15 cellular contexts compared by ENCODE assay signal in genomic region chr22:45493286-45493771, GRCh38. TPM values are rescaled to one million over a fixed set of nuclear protein-coding genes. Genes with fewer than 3 reads are reported as not detected.
A peak's percentile ranks its signal among the peaks of the same experiment; 100 is the strongest.
DNase-seq lines count a peak whose midpoint lies in the region; ATAC-seq and TF ChIP-seq lines count a peak whose summit lies in the region.
"Had no signal": no experiment of that assay in that cellular context is flagged by ENCODE, and none has a peak within 500 bp of the region (broad histone marks: within the 10 kb centered on the region; RNA-seq: fewer than 3 reads in every experiment).

No MANE protein-coding gene starts in this region.

- H2AFZ ChIP-seq in GM23248: peak overlapping the region; percentile 73
- H2AFZ ChIP-seq: GM23338 had no signal

- CTCF ChIA-PET in MCF 10A (lab: Yijun Ruan, JAX): interaction anchor here (0.7 kb wide), 1 partner anchor 222 kb away, joined by 3 read pairs; no protein-coding TSS in a partner anchor

- 8 to 10% methylated on average over 13 of the region's 13 CpGs for WGBS in GM23248 (ENCODE audit: low coverage in 1 of 2, low lambda C conversion rate in 2 of 2, missing lambda C conversion rate in 2 of 2), 2 experiments
- 58 to 71% (median 60%) methylated on average over 13 of the region's 13 CpGs for whole genome bisulfite sequencing in psoas muscle, 3 donors

- H3K9ac ChIP-seq in GM23248: peak overlapping the region; percentile 23; the same call in 1 of the 2 replicates
- H3K9ac ChIP-seq: BLaER1 treated with 17β-estradiol and CSF1 and Interleukin-3, amounts not matched to agents 10 nM and 100 nM had no signal

- H3K4me2 ChIP-seq in GM23248 (ENCODE audit: unreplicated experiment): peak overlapping the region; percentile 26
- H3K4me2 ChIP-seq: BLaER1 treated with 17β-estradiol and CSF1 and Interleukin-3, amounts not matched to agents 10 nM and 100 nM; GM23338 had no signal

- peak overlapping the region; percentile 27; the same call in 1 of the 2 replicates for H3K4me3 ChIP-seq in GM23248
- no peak overlapping the region for H3K4me3 ChIP-seq in psoas muscle
- H3K4me3 ChIP-seq: BLaER1 treated with 17β-estradiol and CSF1 and Interleukin-3, amounts not matched to agents 10 nM and 100 nM; GM23338 had no signal

- H4K20me1 ChIP-seq in GM23248 (ENCODE audit: insufficient read depth): no peaks in the 10 kb centered on the region
- H4K20me1 ChIP-seq: BLaER1 treated with 17β-estradiol and CSF1 and Interleukin-3, amounts not matched to agents 10 nM and 100 nM had no signal

- POLR2A ChIA-PET in MCF 10A (lab: Yijun Ruan, JAX): interaction anchor here (0.9 to 1.6 kb wide), 4 partner anchors 12 to 247 kb away, joined by 3 to 5 read pairs (median 4); no protein-coding TSS in a partner anchor

- DNase-seq in GM23248 (peak; percentile 75), MCF 10A (ENCODE audit: unreplicated experiment) (peak; percentile 45), left cardiac atrium (peak; percentile 58), psoas muscle (peak; percentile 61 to 69), DMS53 treated with DMSO at 0.1 percent for 48 hours (lab: John Stamatoyannopoulos, UW; ENCODE audit: unreplicated experiment) (no peak)
- DNase-seq: activated CD4-positive, alpha-beta T cell treated with anti-CD3 and anti-CD28 coated beads, Interleukin-2, amount 10 ng/mL, durations not matched to agents 24 days and 14 days; NCI-H226; PC-3; stimulated activated naive CD4-positive, alpha-beta T cell; T-helper 2 cell had no signal

- no peaks in the 10 kb centered on the region for H3K79me2 ChIP-seq in GM23248 (ENCODE audit: insufficient read depth)

- H3K9me3 ChIP-seq in GM23248 (ENCODE audit: low read depth) (no peaks in the 10 kb centered on the region), psoas muscle (no peaks in the 10 kb centered on the region)

- H3K9me2 ChIP-seq in GM23248 (ENCODE audit: insufficient read depth): no peaks in the 10 kb centered on the region

- in situ Hi-C loops in GM23248 (cut with MboI): no loop called here

- H3F3A ChIP-seq in GM23248 (ENCODE audit: insufficient read depth): peaks cover 17% of the 10 kb centered on the region

- H3K27me3 ChIP-seq in GM23248 (replicated peaks; ENCODE audit: insufficient read depth): no peaks in the 10 kb centered on the region
- peaks cover 0 to 12% (median 0%) of the 10 kb centered on the region in 3 donors for H3K27me3 ChIP-seq in psoas muscle (ENCODE audit: insufficient read depth in 3 of 3, low read length in 2 of 3)
- H3K27me3 ChIP-seq: BLaER1 treated with 17β-estradiol and CSF1 and Interleukin-3, amounts not matched to agents 10 nM and 100 nM had no signal

- H3K4me3 Mint-ChIP-seq in MCF 10A (ENCODE audit: unreplicated experiment): no peak overlapping the region
- H3K4me3 Mint-ChIP-seq: activated CD4-positive, alpha-beta T cell treated with anti-CD3 and anti-CD28 coated beads, Interleukin-2, amount 10 ng/mL, durations not matched to agents 24 days and 14 days; GM23338 had no signal

- H3K36me3 Mint-ChIP-seq in MCF 10A (ENCODE audit: insufficient read depth, unreplicated experiment): no peaks in the 10 kb centered on the region

- peak overlapping the region; percentile 54 for H3K27ac Mint-ChIP-seq in MCF 10A (ENCODE audit: low read depth, unreplicated experiment)
- H3K27ac Mint-ChIP-seq: activated CD4-positive, alpha-beta T cell treated with anti-CD3 and anti-CD28 coated beads, Interleukin-2, amount 10 ng/mL, durations not matched to agents 24 days and 14 days; GM23338 had no signal

- peaks cover 16% of the 10 kb centered on the region for H3K4me1 Mint-ChIP-seq in MCF 10A (ENCODE audit: insufficient read depth, unreplicated experiment)
- H3K4me1 Mint-ChIP-seq: activated CD4-positive, alpha-beta T cell treated with anti-CD3 and anti-CD28 coated beads, Interleukin-2, amount 10 ng/mL, durations not matched to agents 24 days and 14 days had no signal

- ATAC-seq in left cardiac atrium (peak; percentile 18 to 45), psoas muscle (peak in 2 of 4 donors; percentile 19 to 48), HG03342 (IDR thresholded peaks at IDR 0.05; ENCODE audit: unreplicated experiment) (no peak), HG03457 (IDR thresholded peaks at IDR 0.05; ENCODE audit: unreplicated experiment) (no peak), esophagus mucosa (no peak)
- ATAC-seq: GM23338, PC-3 had no signal

- no peaks in the 10 kb centered on the region for H3K27me3 Mint-ChIP-seq in MCF 10A (ENCODE audit: insufficient read depth, unreplicated experiment)

- H3K27ac ChIP-seq in GM23248: peak overlapping the region; percentile 65
- no peak overlapping the region for H3K27ac ChIP-seq in psoas muscle
- H3K27ac ChIP-seq: BLaER1 treated with 17β-estradiol and CSF1 and Interleukin-3, amounts not matched to agents 10 nM and 100 nM had no signal

- intact Hi-C loops in MCF 10A (cut with micrococcal nuclease) (loop anchor here (1.0 kb wide), 1 partner anchor 56 kb away; no protein-coding TSS in a partner anchor), left cardiac atrium (cut with DNase I) (no loop called here), psoas muscle (cut with DNase I) (no loop called here)

- BruUV-seq in MCF 10A (replicated peaks; lab: Mats Ljungman, UMichigan): no TSS peak

- H3K4me1 ChIP-seq in GM23248 (ENCODE audit: insufficient read depth): peaks cover 24% of the 10 kb centered on the region
- no peaks in the 10 kb centered on the region for H3K4me1 ChIP-seq in psoas muscle
- H3K4me1 ChIP-seq: BLaER1 treated with 17β-estradiol and CSF1 and Interleukin-3, amounts not matched to agents 10 nM and 100 nM had no signal

- H3K9me3 Mint-ChIP-seq in MCF 10A (ENCODE audit: unreplicated experiment): peaks cover 8% of the 10 kb centered on the region
- H3K9me3 Mint-ChIP-seq: activated CD4-positive, alpha-beta T cell treated with anti-CD3 and anti-CD28 coated beads, Interleukin-2, amount 10 ng/mL, durations not matched to agents 24 days and 14 days had no signal

- TF ChIP-seq CTCF in MCF 10A (IDR thresholded peaks at IDR 0.05; ENCODE audit: unreplicated experiment) (no peak), psoas muscle (IDR thresholded peaks at IDR 0.05) (no peak)

- no peaks in the 10 kb centered on the region for H3K36me3 ChIP-seq in GM23248 (ENCODE audit: low read depth)
- no peaks in the 10 kb centered on the region for H3K36me3 ChIP-seq in psoas muscle (ENCODE audit: insufficient read depth in 1 of 2, low read depth in 1 of 2)
- H3K36me3 ChIP-seq: BLaER1 treated with 17β-estradiol and CSF1 and Interleukin-3, amounts not matched to agents 10 nM and 100 nM had no signal

RNA-seq across cellular contexts. Expression of gene FBLN1, which starts 9.4 kb away (rescaled TPM):
- total RNA-seq in GM23248 (2014; rRNA removed; shearing (Covaris generic)): 107 and 137 TPM in 2 replicates
- polyA plus RNA-seq in GM23248 (2016; fragmentation: Nextera tagmentation; extraction: Ambion mirVana): 304 and 335 TPM in 2 replicates
- total RNA-seq in MCF 10A (2022): 69.0 and 110 TPM in 2 replicates
- total RNA-seq in left cardiac atrium: 100 to 1,000 TPM; 251 to 348 TPM
- total RNA-seq in psoas muscle: 10 to 100 TPM; 19.3 to 95.7 (median 29.3) TPM
- polyA plus RNA-seq in psoas muscle: 10 to 100 TPM; 10.5 to 14.0 (median 12.0) TPM
- 39.5 TPM for total RNA-seq in esophagus mucosa
- total RNA-seq: activated CD4-positive, alpha-beta T cell treated with anti-CD3 and anti-CD28 coated beads, Interleukin-2, amount 10 ng/mL, durations not matched to agents 24 days and 14 days had no signal

Comparison
In these comparisons a context has a peak if more than half of its experiments do, and no peak if none do; other contexts are left out.
1. ATAC-seq: peak in left cardiac atrium (2 of 2); none in HG03342 (single experiment), HG03457 (single experiment) and esophagus mucosa (single experiment).